Comparison of ENCODE assay signal across 29 cellular contexts in genomic region chr5:171684169-171684568, GRCh38.
DNase-seq lines count a peak whose midpoint lies in the region; TF ChIP-seq lines count a peak whose summit lies in the region.
"Had no signal": no experiment of that assay in that cellular context is flagged by ENCODE, and none has a peak within 500 bp of the region (broad histone marks: within the 10 kb centered on the region; RNA-seq: fewer than 3 reads in every experiment).

No MANE protein-coding gene starts in this region.

- H3K36me3 ChIP-seq in HEK293 (ENCODE audit: control insufficient read depth in 2 of 2, insufficient read depth in 1 of 2, low read length in 2 of 2): no peaks in the 10 kb centered on the region
- H3K36me3 ChIP-seq: BE2C; BLaER1; BLaER1 treated with 17β-estradiol and CSF1 and Interleukin-3, amounts not matched to agents 10 nM and 100 nM had no signal

- CTCF ChIA-PET in HEK293 (lab: Yijun Ruan, JAX) (no interaction called here), HEK293T (lab: Yijun Ruan, JAX) (no interaction called here)

- H3K4me1 ChIP-seq in HEK293 (ENCODE audit: control insufficient read depth, insufficient read depth, low read length): peaks cover 7% of the 10 kb centered on the region; the same call in 1 of the 2 replicates
- H3K4me1 ChIP-seq: A549, BE2C, BLaER1, Caco-2 had no signal

- H3K27ac ChIP-seq in HEK293 (ENCODE audit: extremely low read depth, low read depth, low read length): no peak overlapping the region
- H3K27ac ChIP-seq: 22Rv1; A549; BLaER1; BLaER1 treated with 17β-estradiol and CSF1 and Interleukin-3, amounts not matched to agents 10 nM and 100 nM; C4-2B had no signal

- TF ChIP-seq CTCF in HEK293 (tag by site-specific recombination; IDR thresholded peaks at IDR 0.05): no peak

- POLR2A ChIA-PET in HEK293 (lab: Yijun Ruan, JAX): interaction anchor here (0.7 kb wide), 1 partner anchor 13 kb away, joined by 3 read pairs; no protein-coding TSS in a partner anchor
- POLR2A ChIA-PET in HEK293T (lab: Yijun Ruan, JAX): no interaction called here

- DNase-seq in HEK293T (ENCODE audit: extremely low spot score): no peak
- no peak for DNase-seq in NCI-H2029 treated with DMSO at 0.1 percent for 48 hours (lab: John Stamatoyannopoulos, UW)
- DNase-seq in HuH-7.5 (ENCODE audit: low spot score): no peak
- DNase-seq: 8988T; ACHN; AML-193; BE2C; C1 segment of cervical spinal cord; Caco-2; Calu3; CD4-positive, alpha-beta memory T cell; CD4-positive, alpha-beta T cell; CD4-positive, CD25-positive, alpha-beta regulatory T cell; CD8-positive, alpha-beta memory T cell; CD8-positive, alpha-beta T cell; COR-L47; DMS 273 treated with DMSO at 0.1 percent for 48 hours; DMS153; DMS53; DMS79; DMS79 treated with DMSO at 0.1 percent for 48 hours; DND-41; EL had no signal

- no peaks in the 10 kb centered on the region for H3K9me3 ChIP-seq in HEK293 (ENCODE audit: control insufficient read depth, insufficient read depth, low read depth, low read length)
- H3K9me3 ChIP-seq: A549; BE2C; BLaER1; BLaER1 treated with 17β-estradiol and CSF1 and Interleukin-3, amounts not matched to agents 10 nM and 100 nM; Caco-2 had no signal

- no peak overlapping the region for H3K4me3 ChIP-seq in HEK293 (ENCODE audit: low read depth, low read length)
- H3K4me3 ChIP-seq: A549; BLaER1; BLaER1 treated with 17β-estradiol and CSF1 and Interleukin-3, amounts not matched to agents 10 nM and 100 nM had no signal

TF ChIP-seq in HEK293, 187 proteins besides CTCF, POLR2A, EP300 and RAD21:
- TF ChIP-seq ZNF629 (tag by site-specific recombination; IDR thresholded peaks at IDR 0.05) (0 out of 2 replicates have a peak, but pooled peaks have one; percentile 20), BCL11A (tag by site-specific recombination; IDR thresholded peaks at IDR 0.05; ENCODE audit: low read depth) (peak; percentile 34; the same call in 1 of the 2 replicates), ZNF146 (tag by site-specific recombination; IDR thresholded peaks at IDR 0.05) (no peak), OVOL3 (tag by site-specific recombination; IDR thresholded peaks at IDR 0.05) (no peak), ZNF843 (tag by site-specific recombination; IDR thresholded peaks at IDR 0.05) (0 out of 2 replicates have a peak, but pooled peaks have one; percentile 34), GFI1B (tag by site-specific recombination; IDR thresholded peaks at IDR 0.05) (peak; percentile 88), SALL2 (tag by site-specific recombination; IDR thresholded peaks at IDR 0.05; ENCODE audit: borderline replicate concordance) (no peak), FEZF1 (tag by site-specific recombination; IDR thresholded peaks at IDR 0.05) (peak; percentile 48; the same call in 1 of the 2 replicates), ZSCAN30 (tag by site-specific recombination; IDR thresholded peaks at IDR 0.05) (no peak), ZBTB20 (tag by site-specific recombination; IDR thresholded peaks at IDR 0.05) (no peak), PRDM6 (tag by site-specific recombination; IDR thresholded peaks at IDR 0.05) (peak; percentile 84), TCF7L2 (IDR thresholded peaks at IDR 0.05; ENCODE audit: borderline replicate concordance, low read depth, low read length) (0 out of 2 replicates have a peak, but pooled peaks have one; percentile 50), ZNF623 (tag by site-specific recombination; IDR thresholded peaks at IDR 0.05) (no peak), ZNF121 (tag by site-specific recombination; IDR thresholded peaks at IDR 0.05) (no peak), GLIS1 (tag by site-specific recombination; IDR thresholded peaks at IDR 0.05) (no peak), ZEB2 (tag by site-specific recombination; IDR thresholded peaks at IDR 0.05) (peak; percentile 33; the same call in 1 of the 2 replicates), ZNF114 (tag by site-specific recombination; IDR thresholded peaks at IDR 0.05) (no peak)

TF ChIP-seq in HEK293T, 16 proteins besides CTCF, POLR2A, EP300 and RAD21:
- no peak for TF ChIP-seq FOXA1 (IDR thresholded peaks at IDR 0.05)
- peak; percentile 50; the same call in 1 of the 2 replicates for TF ChIP-seq PKNOX1 (IDR thresholded peaks at IDR 0.05)
TF ChIP-seq in HEK293T: peak in this region for 1.
